21 cellular contexts compared by ENCODE assay signal in genomic region chr2:910698-911097, GRCh38. TPM values are rescaled to one million over a fixed set of nuclear protein-coding genes. Genes with fewer than 3 reads are reported as not detected.
DNase-seq lines count a peak whose midpoint lies in the region; TF ChIP-seq lines count a peak whose summit lies in the region.
"Had no signal": no experiment of that assay in that cellular context is flagged by ENCODE, and none has a peak within 500 bp of the region (broad histone marks: within the 10 kb centered on the region; RNA-seq: fewer than 3 reads in every experiment).

No MANE protein-coding gene starts in this region.

- no peaks in the 10 kb centered on the region for H3K79me2 ChIP-seq in PC-9 (ENCODE audit: low read depth)

- no peak overlapping the region for H3K4me3 Mint-ChIP-seq in activated naive CD8-positive, alpha-beta T cell treated with anti-CD3 and anti-CD28 coated beads for 36 hours
- H3K4me3 Mint-ChIP-seq in neural crest cell, result no peak overlapping the region

- H3K4me3 ChIP-seq in H7 (ENCODE audit: insufficient read depth, low read depth, low read length) (no peak overlapping the region), PC-9 (no peak overlapping the region)
- H3K4me3 ChIP-seq: GM23248, HAP-1, MG63 had no signal

- peaks cover 7% of the 10 kb centered on the region for H3K4me1 Mint-ChIP-seq in activated naive CD8-positive, alpha-beta T cell treated with anti-CD3 and anti-CD28 coated beads for 36 hours
- H3K4me1 Mint-ChIP-seq in neural crest cell, result no peaks in the 10 kb centered on the region

- H3K9me3 Mint-ChIP-seq in activated naive CD8-positive, alpha-beta T cell treated with anti-CD3 and anti-CD28 coated beads for 36 hours, result peaks cover 5% of the 10 kb centered on the region
- H3K9me3 Mint-ChIP-seq in neural crest cell, result no peaks in the 10 kb centered on the region

- BruUV-seq in PC-9 (replicated peaks; lab: Mats Ljungman, UMichigan), result no TSS peak

- CTCF ChIA-PET in PC-9 (lab: Charles Lee), result no interaction called here

- H3K9me2 ChIP-seq in PC-9 (ENCODE audit: insufficient read depth), result no peaks in the 10 kb centered on the region

- no peak for TF ChIP-seq CTCF in neural crest cell (conservative IDR thresholded peaks at IDR 0.05)
- no peak for TF ChIP-seq CTCF in PC-9 (conservative IDR thresholded peaks at IDR 0.05)

- no peaks in the 10 kb centered on the region for H3F3A ChIP-seq in PC-9 (ENCODE audit: insufficient read depth, low read depth)

- intact Hi-C loops in PC-9 (cut with micrococcal nuclease; ENCODE audit: unreplicated experiment), result no loop called here

- H4K20me1 ChIP-seq in PC-9 (ENCODE audit: insufficient read depth), result no peaks in the 10 kb centered on the region; the same call in 1 of the 2 replicates

- H3K27me3 ChIP-seq in H7 (ENCODE audit: control insufficient read depth, insufficient read depth, low read length) (no peaks in the 10 kb centered on the region), PC-9 (ENCODE audit: insufficient read depth, low read depth) (peaks cover 82% of the 10 kb centered on the region)
- H3K27me3 ChIP-seq: MG63 had no signal

- H3K9me3 ChIP-seq in PC-9 (ENCODE audit: insufficient read depth, low read depth), result no peaks in the 10 kb centered on the region
- H3K9me3 ChIP-seq: HAP-1, MG63 had no signal

- H3K36me3 ChIP-seq in H7 (replicated peaks; ENCODE audit: control insufficient read depth, insufficient read depth, low read length), result no peaks in the 10 kb centered on the region
- no peaks in the 10 kb centered on the region for H3K36me3 ChIP-seq in PC-9 (ENCODE audit: low read depth)
- H3K36me3 ChIP-seq: HAP-1, MG63 had no signal

- H3K4me1 ChIP-seq in PC-9 (replicated peaks; ENCODE audit: insufficient read depth), result no peaks in the 10 kb centered on the region
- H3K4me1 ChIP-seq: HAP-1 had no signal

- DNase-seq in H7 (peak; percentile 4), neural crest cell (ENCODE audit: low read depth, low spot score) (no peak), kidney glomerular epithelial cell (lab: John Stamatoyannopoulos, UW) (no peak), PC-9 (no peak), NOMO-1 (lab: John Stamatoyannopoulos, UW; ENCODE audit: unreplicated experiment in 2 of 2) (no peak)
- no peak for DNase-seq in activated naive CD8-positive, alpha-beta T cell treated with anti-CD3 and anti-CD28 coated beads for 36 hours
- DNase-seq in activated CD8-positive, alpha-beta memory T cell treated with anti-CD3 and anti-CD28 coated beads for 24 hours, result no peak
- DNase-seq: GM23248; KBM-7; MG63; NCI-H1105 treated with DMSO at 0.1 percent for 48 hours; NCI-H146; NCI-H2029; NCI-H446; NCI-H524 treated with DMSO at 0.1 percent for 48 hours; NCI-H774; NK-92 treated with Interleukin-12 subunit alpha and Interleukin-12 subunit beta, amount 100 ng/mL, for 24 hours; SHP77 had no signal

- H3K27me3 Mint-ChIP-seq in activated naive CD8-positive, alpha-beta T cell treated with anti-CD3 and anti-CD28 coated beads for 36 hours, result no peaks in the 10 kb centered on the region
- no peaks in the 10 kb centered on the region for H3K27me3 Mint-ChIP-seq in neural crest cell (ENCODE audit: low read depth)

- H3K27ac Mint-ChIP-seq in activated naive CD8-positive, alpha-beta T cell treated with anti-CD3 and anti-CD28 coated beads for 36 hours, result peak overlapping the region; percentile 18
- H3K27ac Mint-ChIP-seq in neural crest cell (ENCODE audit: unreplicated experiment), result peak overlapping the region; percentile 10

- no peak overlapping the region for H3K27ac ChIP-seq in PC-9
- H3K27ac ChIP-seq: GM23248, RWPE1 had no signal

- no peak overlapping the region for H3K4me2 ChIP-seq in PC-9

- POLR2A ChIA-PET in PC-9 (lab: Charles Lee; ENCODE audit: unreplicated experiment), result no interaction called here

- H3K36me3 Mint-ChIP-seq in activated naive CD8-positive, alpha-beta T cell treated with anti-CD3 and anti-CD28 coated beads for 36 hours, result peaks cover 6% of the 10 kb centered on the region
- H3K36me3 Mint-ChIP-seq in neural crest cell (ENCODE audit: low read depth), result no peaks in the 10 kb centered on the region

- no peak overlapping the region for H2AFZ ChIP-seq in PC-9
- H2AFZ ChIP-seq: GM23248 had no signal

RNA-seq across cellular contexts. Expression of gene SNTG2, which starts 40.0 kb away (rescaled TPM):
- total RNA-seq in H7 (2014; rRNA removed; shearing (Covaris generic)), result 1.5 and 2.1 TPM in 2 replicates
- 1 to 10 TPM; 3.6 to 3.8 TPM for total RNA-seq in activated naive CD8-positive, alpha-beta T cell treated with anti-CD3 and anti-CD28 coated beads for 36 hours
- total RNA-seq in neural crest cell (0.36 and 0.47 TPM in 2 replicates), PC-9 (2021) (not detected in 2 replicates)
- total RNA-seq: GM23248, SK-MEL-5 had no signal
